In the genomic region with DNA sequence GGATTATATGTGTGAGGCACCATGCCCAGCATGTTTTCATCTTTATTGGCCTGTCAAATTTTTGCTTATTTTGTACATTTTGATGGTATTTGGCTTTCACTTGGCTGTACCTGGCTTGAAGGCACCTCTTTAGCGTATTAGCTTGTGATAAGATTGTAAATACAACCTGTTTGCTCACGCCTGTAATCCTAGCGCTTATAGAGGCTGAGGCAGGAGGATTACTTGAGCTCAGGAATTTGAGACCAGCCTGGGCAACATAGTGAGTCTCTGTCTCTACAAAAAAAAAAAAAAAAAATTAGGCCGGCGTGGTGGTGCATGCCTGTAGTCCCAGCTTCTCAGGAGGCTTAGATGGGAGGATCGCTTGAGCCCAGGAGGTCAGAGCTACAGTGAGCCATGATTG, we compare ENCODE assay signal across 27 cellular contexts.
"Had no signal": no experiment of that assay in that cellular context is flagged by ENCODE, and none has a peak within 500 bp of the region (broad histone marks: within the 10 kb centered on the region; RNA-seq: fewer than 3 reads in every experiment).

No MANE protein-coding gene starts in this region.

- H3K27me3 Mint-ChIP-seq: naive thymus-derived CD8-positive, alpha-beta T cell; stimulated activated naive B cell treated with anti-CD40 and anti-IgM and Interleukin-4, amounts not matched to agents 10 μg/mL and 1 μg/mL and 100 μg/mL, for 72 hours; stimulated activated naive CD8-positive, alpha-beta T cell treated with anti-CD3 and anti-CD28 coated beads, Interleukin-15, Interleukin-2, amounts not matched to agents 100 ng/mL and 50 ng/mL, for 24 hours; type B pancreatic cell had no signal

- H3K4me3 ChIP-seq: left lung, lower lobe of right lung, pancreas, prostate gland, skin epidermis, suprapubic skin, thoracic aorta, tibial artery, uterus had no signal

- H3K9me3 Mint-ChIP-seq: naive thymus-derived CD8-positive, alpha-beta T cell; nephron; neural crest cell; stimulated activated naive B cell treated with anti-CD40 and anti-IgM and Interleukin-4, amounts not matched to agents 10 μg/mL and 1 μg/mL and 100 μg/mL, for 72 hours; stimulated activated naive CD8-positive, alpha-beta T cell treated with anti-CD3 and anti-CD28 coated beads, Interleukin-15, Interleukin-2, amounts not matched to agents 100 ng/mL and 50 ng/mL, for 24 hours; type B pancreatic cell had no signal

- H3K27ac Mint-ChIP-seq: nephron; stimulated activated naive B cell treated with anti-CD40 and anti-IgM and Interleukin-4, amounts not matched to agents 10 μg/mL and 1 μg/mL and 100 μg/mL, for 72 hours; stimulated activated naive CD8-positive, alpha-beta T cell treated with anti-CD3 and anti-CD28 coated beads, Interleukin-15, Interleukin-2, amounts not matched to agents 100 ng/mL and 50 ng/mL, for 24 hours had no signal

- ATAC-seq: left cardiac atrium; left lung; lower lobe of right lung; right cardiac atrium; stimulated activated naive B cell treated with anti-CD40 and anti-IgM and Interleukin-4, amounts not matched to agents 10 μg/mL and 1 μg/mL and 100 μg/mL, for 72 hours had no signal

- H3K36me3 ChIP-seq: prostate gland, uterus had no signal

- H3K27me3 ChIP-seq: left lung, pancreas, suprapubic skin, tibial artery, uterus had no signal

- H3K27ac ChIP-seq: left lung, lower lobe of right lung, pancreas, prostate gland, skin epidermis, suprapubic skin, thoracic aorta, tibial artery, uterus had no signal

- H3K4me1 ChIP-seq: left lung, lower lobe of right lung, prostate gland, uterus had no signal

- H3K4me3 Mint-ChIP-seq: naive thymus-derived CD8-positive, alpha-beta T cell; nephron; neural crest cell; stimulated activated naive B cell treated with anti-CD40 and anti-IgM and Interleukin-4, amounts not matched to agents 10 μg/mL and 1 μg/mL and 100 μg/mL, for 72 hours; stimulated activated naive CD8-positive, alpha-beta T cell treated with anti-CD3 and anti-CD28 coated beads, Interleukin-15, Interleukin-2, amounts not matched to agents 100 ng/mL and 50 ng/mL, for 24 hours; type B pancreatic cell had no signal

- H3K4me1 Mint-ChIP-seq: nephron, neural crest cell had no signal

- H3K9me3 ChIP-seq: left lung, lower lobe of right lung, pancreas, prostate gland, suprapubic skin, thoracic aorta, tibial artery, uterus had no signal

- DNase-seq: hippocampal formation; kidney glomerular epithelial cell; left cardiac atrium; left lung; lower lobe of right lung; mesenchymal stem cell; nucleus accumbens; posterior cingulate gyrus; retina; right cardiac atrium; stimulated activated CD4-positive, alpha-beta T cell treated with anti-CD3 and anti-CD28 coated beads, Interleukin-12 subunit alpha, Interleukin-12 subunit beta, amount 100 ng/mL, for 4 hours; stimulated activated CD4-positive, alpha-beta T cell treated with anti-CD3 and anti-CD28 coated beads, Interleukin-15, amount 100 ng/mL, for 24 hours; stimulated activated CD4-positive, alpha-beta T cell treated with anti-CD3 and anti-CD28 coated beads, Interleukin-2, amount 100 ng/mL, for 24 hours; stimulated activated CD4-positive, alpha-beta T cell treated with anti-CD3 and anti-CD28 coated beads, Interleukin-4, amount 100 ng/mL, for 1 hour; stimulated activated naive B cell treated with anti-CD40 and anti-IgM and Interleukin-4, amounts not matched to agents 10 μg/mL and 1 μg/mL and 100 μg/mL, for 72 hours; tibial artery; uterus had no signal
